12 cellular contexts compared by ENCODE assay signal in the genomic region with DNA sequence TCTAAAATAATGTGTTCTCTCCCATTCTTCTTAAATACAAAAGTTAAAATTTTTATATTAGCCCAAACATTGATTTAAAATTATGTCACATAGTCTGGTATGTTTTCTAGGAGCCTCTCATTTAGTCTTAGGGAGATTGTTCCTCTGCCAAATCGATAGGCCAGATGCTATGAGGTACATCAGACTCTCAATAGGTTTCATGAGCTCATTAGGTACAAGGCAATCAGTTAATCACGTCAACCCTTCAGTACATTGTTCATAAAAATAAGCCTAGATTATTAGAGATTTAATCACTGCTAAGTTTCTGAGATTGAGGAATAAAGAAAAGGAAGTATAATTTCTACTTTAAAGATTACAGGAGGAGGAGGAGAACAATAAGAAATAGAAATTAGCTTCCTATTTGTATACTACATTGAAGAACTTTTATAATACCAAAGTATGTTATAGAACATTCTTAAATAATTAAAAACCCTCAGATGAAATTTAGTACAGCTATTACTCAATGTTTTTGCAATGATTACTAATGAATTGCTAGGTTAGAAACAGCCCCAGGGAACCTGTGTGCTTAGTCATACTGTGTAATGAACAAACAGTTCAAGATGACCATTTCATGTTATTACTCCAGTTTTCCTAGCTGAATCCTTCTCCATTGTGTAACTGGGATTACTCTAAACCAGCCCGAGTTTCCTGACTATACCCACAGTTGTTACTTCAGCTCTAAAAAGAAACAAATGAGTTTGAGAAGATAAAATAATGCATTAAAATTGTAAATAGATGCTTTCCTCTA.
DNase-seq lines count a peak whose midpoint lies in the region; ATAC-seq and TF ChIP-seq lines count a peak whose summit lies in the region.
"Had no signal": no experiment of that assay in that cellular context is flagged by ENCODE, and none has a peak within 500 bp of the region (broad histone marks: within the 10 kb centered on the region; RNA-seq: fewer than 3 reads in every experiment).

No MANE protein-coding gene starts in this region.

- TF ChIP-seq CTCF in chondrocyte (IDR thresholded peaks at IDR 0.05) (no peak), natural killer cell (IDR thresholded peaks at IDR 0.05) (no peak)

- H3K27me3 Mint-ChIP-seq in chondrocyte (ENCODE audit: low read depth) = no peaks in the 10 kb centered on the region
- no peaks in the 10 kb centered on the region for H3K27me3 Mint-ChIP-seq in natural killer cell (ENCODE audit: low read depth in 2 of 2)

- H3K4me1 Mint-ChIP-seq in chondrocyte (ENCODE audit: low read depth) (peaks cover 7% of the 10 kb centered on the region), natural killer cell (no peaks in the 10 kb centered on the region)

- H3K4me3 Mint-ChIP-seq in chondrocyte (ENCODE audit: unreplicated experiment) = no peak overlapping the region
- H3K4me3 Mint-ChIP-seq in natural killer cell = no peak overlapping the region

- no peaks in the 10 kb centered on the region for H3K9me3 Mint-ChIP-seq in chondrocyte (ENCODE audit: low read depth)
- peaks cover 7 to 10% of the 10 kb centered on the region in 2 donors for H3K9me3 Mint-ChIP-seq in natural killer cell

- ATAC-seq in GM18868 (IDR thresholded peaks at IDR 0.05; ENCODE audit: unreplicated experiment) (no peak), natural killer cell (no peak)
- ATAC-seq: mucosa of descending colon had no signal

- H3K27ac Mint-ChIP-seq in chondrocyte (ENCODE audit: unreplicated experiment) = peak overlapping the region; percentile 58
- no peak overlapping the region for H3K27ac Mint-ChIP-seq in natural killer cell

- intact Hi-C loops in natural killer cell (cut with micrococcal nuclease) = no loop called here

- DNase-seq in AG08395 (ENCODE audit: low spot score) (peak; percentile 66), HS-5 (ENCODE audit: low read depth) (peak; percentile 77), chondrocyte (ENCODE audit: low spot score) (no peak), kidney tubule cell (ENCODE audit: low spot score) (peak; percentile 75), ureter (ENCODE audit: low spot score) (no peak), retina (no peak), natural killer cell (no peak)
- DNase-seq: mucosa of descending colon; NCI-H510A; stimulated activated CD4-positive, alpha-beta T cell treated with anti-CD3 and anti-CD28 coated beads, Interleukin-15, amount 100 ng/mL, for 24 hours; T-helper 9 cell had no signal

- no peaks in the 10 kb centered on the region for H3K36me3 Mint-ChIP-seq in chondrocyte (ENCODE audit: low read depth)
- H3K36me3 Mint-ChIP-seq in natural killer cell = no peaks in the 10 kb centered on the region

Comparison
In these comparisons a context has a peak if more than half of its experiments do, and no peak if none do; other contexts are left out.
1. DNase-seq: peak in AG08395 (single experiment), HS-5 (single experiment) and kidney tubule cell (single experiment); none in chondrocyte (single experiment), ureter (single experiment), retina (single experiment) and natural killer cell (single experiment).